In the genomic region with DNA sequence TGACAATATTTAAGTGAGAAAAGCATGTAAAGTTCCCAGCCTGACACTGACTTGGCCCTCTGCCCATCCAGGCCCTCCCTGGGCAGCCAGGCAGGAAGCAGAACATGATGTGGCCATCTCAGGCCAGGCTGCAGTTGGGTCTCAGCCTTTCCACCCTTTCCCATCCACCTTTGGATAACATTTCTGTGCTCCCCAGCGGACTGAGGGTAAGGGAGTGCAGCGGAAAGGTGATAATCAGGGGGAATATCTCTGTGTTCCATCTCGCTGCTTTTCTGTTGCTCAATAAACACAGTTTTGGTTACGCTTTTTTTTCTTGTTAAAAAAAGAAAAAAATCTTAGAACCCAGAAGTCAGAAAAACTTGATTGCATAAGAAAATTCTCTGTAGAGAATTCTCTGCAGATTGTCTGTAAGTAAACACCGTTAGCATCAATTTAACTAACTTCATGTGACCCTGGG, we compare ENCODE assay signal across 10 cellular contexts.
A peak's percentile ranks its signal among the peaks of the same experiment; 100 is the strongest.
DNase-seq lines count a peak whose midpoint lies in the region; ATAC-seq, FAIRE-seq and TF ChIP-seq lines count a peak whose summit lies in the region.
"Had no signal": no experiment of that assay in that cellular context is flagged by ENCODE, and none has a peak within 500 bp of the region (broad histone marks: within the 10 kb centered on the region; RNA-seq: fewer than 3 reads in every experiment).

No MANE protein-coding gene starts in this region.

- H3K9ac ChIP-seq in kidney (ENCODE audit: low read length in 2 of 2), result peak overlapping the region in 1 of 2 donors; percentile 48

- FAIRE-seq in kidney (lab: Jason Lieb, UNC), result no peak
- FAIRE-seq: TTC549 had no signal

- H3K36me3 Mint-ChIP-seq in activated CD8-positive, alpha-beta memory T cell treated with anti-CD3 and anti-CD28 coated beads, Interleukin-2, amount 10 ng/mL, durations not matched to agents 7 days and 5 days, result no peaks in the 10 kb centered on the region
- no peaks in the 10 kb centered on the region for H3K36me3 Mint-ChIP-seq in activated T-helper 17 cell treated with anti-CD3 and anti-CD28 coated beads, Interleukin-2, amount 50 U/mL, for 72 hours (ENCODE audit: low read depth)

- H3K9me3 ChIP-seq in kidney (ENCODE audit: control insufficient read depth in 1 of 2, low read length in 2 of 2), result no peaks in the 10 kb centered on the region
- no peaks in the 10 kb centered on the region for H3K9me3 ChIP-seq in thyroid gland

- intact Hi-C loops in kidney (cut with DNase I), result no loop called here
- intact Hi-C loops in thyroid gland (cut with DNase I), result loop anchor here (10.0 kb wide), 1 partner anchor 96 kb away; no protein-coding TSS in a partner anchor

- no peaks in the 10 kb centered on the region for H3K27me3 Mint-ChIP-seq in activated CD8-positive, alpha-beta memory T cell treated with anti-CD3 and anti-CD28 coated beads, Interleukin-2, amount 10 ng/mL, durations not matched to agents 7 days and 5 days
- no peaks in the 10 kb centered on the region for H3K27me3 Mint-ChIP-seq in activated T-helper 17 cell treated with anti-CD3 and anti-CD28 coated beads, Interleukin-2, amount 50 U/mL, for 72 hours

- H3K27ac ChIP-seq in kidney (ENCODE audit: low read depth in 2 of 2, low read length in 2 of 2) (peak overlapping the region; percentile 57 to 74), thyroid gland (peak overlapping the region in 1 of 3 donors; percentile 8)

- H3K4me1 ChIP-seq in kidney (ENCODE audit: control insufficient read depth in 1 of 2, insufficient read depth in 1 of 2, low read depth in 1 of 2, low read length in 2 of 2) (peaks cover 0 to 8% of the 10 kb centered on the region in 2 donors), thyroid gland (peaks cover 11 to 27% of the 10 kb centered on the region in 2 donors)

- H3K27me3 ChIP-seq in thyroid gland, result no peaks in the 10 kb centered on the region

- TF ChIP-seq POLR2A in thyroid gland (IDR thresholded peaks at IDR 0.05), result no peak

- no peak for ATAC-seq in activated CD8-positive, alpha-beta memory T cell treated with anti-CD3 and anti-CD28 coated beads, Interleukin-2, amount 10 ng/mL, durations not matched to agents 7 days and 5 days
- no peak for ATAC-seq in activated T-helper 17 cell treated with anti-CD3 and anti-CD28 coated beads, Interleukin-2, amount 50 U/mL, for 72 hours (replicated peaks)
- no peak for ATAC-seq in GM19324 (IDR thresholded peaks at IDR 0.05; ENCODE audit: low FRiP score, unreplicated experiment)

- in situ Hi-C loops in GM13977 (cut with MboI; ENCODE audit: low pct_unique_long_range_greater_than_20kb, low sequenced_read_pairs, unreplicated experiment), result no loop called here

- TF ChIP-seq CTCF in kidney (IDR thresholded peaks at IDR 0.05; ENCODE audit: borderline replicate concordance, extremely low read depth, insufficient read depth), result no peak
- TF ChIP-seq CTCF in thyroid gland (IDR thresholded peaks at IDR 0.05), result no peak
- no peak for TF ChIP-seq CTCF in GM13977 (IDR thresholded peaks at IDR 0.05; ENCODE audit: extremely low read depth, insufficient read depth, missing control alignments)

- H3K36me3 ChIP-seq in kidney (ENCODE audit: control insufficient read depth in 1 of 2, insufficient read depth in 2 of 2, low read length in 2 of 2) (no peaks in the 10 kb centered on the region), thyroid gland (no peaks in the 10 kb centered on the region)

- CTCF ChIA-PET in activated CD8-positive, alpha-beta memory T cell treated with anti-CD3 and anti-CD28 coated beads, Interleukin-2, amount 10 ng/mL, durations not matched to agents 7 days and 5 days (lab: Charles Lee), result no interaction called here

- 25 to 45% methylated on average over 5 of the region's 5 CpGs for WGBS in thyroid gland, 2 donors

- peak overlapping the region; percentile 65 to 83 for H3K4me3 ChIP-seq in kidney (ENCODE audit: low read length in 2 of 2)
- H3K4me3 ChIP-seq in thyroid gland (replicated peaks in 1 of 3), result no peak overlapping the region

- peak overlapping the region; percentile 71 for H3K4me3 Mint-ChIP-seq in activated CD8-positive, alpha-beta memory T cell treated with anti-CD3 and anti-CD28 coated beads, Interleukin-2, amount 10 ng/mL, durations not matched to agents 7 days and 5 days
- peak overlapping the region; percentile 56 for H3K4me3 Mint-ChIP-seq in activated T-helper 17 cell treated with anti-CD3 and anti-CD28 coated beads, Interleukin-2, amount 50 U/mL, for 72 hours

- H3K9me3 Mint-ChIP-seq in activated CD8-positive, alpha-beta memory T cell treated with anti-CD3 and anti-CD28 coated beads, Interleukin-2, amount 10 ng/mL, durations not matched to agents 7 days and 5 days (ENCODE audit: low read depth), result no peaks in the 10 kb centered on the region
- no peaks in the 10 kb centered on the region for H3K9me3 Mint-ChIP-seq in activated T-helper 17 cell treated with anti-CD3 and anti-CD28 coated beads, Interleukin-2, amount 50 U/mL, for 72 hours

- peak overlapping the region; percentile 81 for H3K27ac Mint-ChIP-seq in activated CD8-positive, alpha-beta memory T cell treated with anti-CD3 and anti-CD28 coated beads, Interleukin-2, amount 10 ng/mL, durations not matched to agents 7 days and 5 days
- H3K27ac Mint-ChIP-seq in activated T-helper 17 cell treated with anti-CD3 and anti-CD28 coated beads, Interleukin-2, amount 50 U/mL, for 72 hours, result no peak overlapping the region

- DNase-seq in activated CD8-positive, alpha-beta memory T cell treated with anti-CD3 and anti-CD28 coated beads, Interleukin-2, amount 10 ng/mL, durations not matched to agents 7 days and 5 days, result no peak
- no peak for DNase-seq in activated CD8-positive, alpha-beta memory T cell treated with anti-CD3 and anti-CD28 coated beads, Interleukin-2, amount 50 U/mL, for 48 hours
- no peak for DNase-seq in kidney
- peak; percentile 76 to 82 for DNase-seq in thyroid gland
- DNase-seq in GM13977 (ENCODE audit: low spot score), result no peak
- DNase-seq in A172 (ENCODE audit: low spot score), result no peak
- DNase-seq: DMS79 treated with DMSO at 0.1 percent for 48 hours had no signal

- peaks cover 16% of the 10 kb centered on the region for H3K4me1 Mint-ChIP-seq in activated CD8-positive, alpha-beta memory T cell treated with anti-CD3 and anti-CD28 coated beads, Interleukin-2, amount 10 ng/mL, durations not matched to agents 7 days and 5 days
- H3K4me1 Mint-ChIP-seq in activated T-helper 17 cell treated with anti-CD3 and anti-CD28 coated beads, Interleukin-2, amount 50 U/mL, for 72 hours, result no peaks in the 10 kb centered on the region

Comparison
In these comparisons a context has a peak if more than half of its experiments do, and no peak if none do; other contexts are left out.
1. DNase-seq: peak in thyroid gland (2 of 2); none in activated CD8-positive, alpha-beta memory T cell treated with anti-CD3 and anti-CD28 coated beads, Interleukin-2, amount 10 ng/mL, durations not matched to agents 7 days and 5 days (single experiment), activated CD8-positive, alpha-beta memory T cell treated with anti-CD3 and anti-CD28 coated beads, Interleukin-2, amount 50 U/mL, for 48 hours (single experiment), kidney (single experiment), GM13977 (single experiment) and A172 (single experiment).
2. H3K4me3 ChIP-seq: peak in kidney (2 of 2); none in thyroid gland (0 of 3).